In the genomic region with DNA sequence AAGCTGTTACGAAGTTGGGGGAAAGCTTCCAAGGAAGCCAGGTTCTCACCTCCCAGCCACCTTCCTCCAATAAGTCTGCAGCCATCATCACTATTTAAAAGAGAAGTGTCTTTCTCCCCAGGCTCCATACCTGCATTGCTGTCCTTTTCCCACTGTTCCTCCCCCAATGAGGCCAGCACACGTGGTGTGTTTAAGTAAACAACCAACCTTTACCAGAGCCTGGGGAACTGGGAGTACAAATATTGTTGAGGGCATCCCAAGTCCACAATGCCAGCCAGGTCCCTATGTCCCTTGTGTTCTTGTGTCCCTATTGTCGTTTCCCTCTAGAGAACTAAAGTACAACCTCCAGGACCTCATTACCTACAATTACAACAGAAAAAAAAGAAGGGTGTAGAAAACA, we compare ENCODE assay signal across 13 cellular contexts.
A peak's percentile ranks its signal among the peaks of the same experiment; 100 is the strongest.
DNase-seq lines count a peak whose midpoint lies in the region; ATAC-seq and TF ChIP-seq lines count a peak whose summit lies in the region.
"Had no signal": no experiment of that assay in that cellular context is flagged by ENCODE, and none has a peak within 500 bp of the region (broad histone marks: within the 10 kb centered on the region; RNA-seq: fewer than 3 reads in every experiment).

No MANE protein-coding gene starts in this region.

- no peak overlapping the region for H3K4me2 ChIP-seq in parathyroid adenoma (ENCODE audit: low read length)

- no peaks in the 10 kb centered on the region for H3K36me3 Mint-ChIP-seq in dendritic cell treated with granulocyte-macrophage colony-stimulating factor and Interleukin-4, amounts not matched to agents 40 ng/mL and 50 ng/mL, for 4 days (ENCODE audit: low read depth)

- ATAC-seq in GM21723 (IDR thresholded peaks at IDR 0.05; ENCODE audit: unreplicated experiment) (no peak), HG02759 (IDR thresholded peaks at IDR 0.05; ENCODE audit: unreplicated experiment) (no peak)

- H3K9me3 Mint-ChIP-seq in dendritic cell treated with granulocyte-macrophage colony-stimulating factor and Interleukin-4, amounts not matched to agents 40 ng/mL and 50 ng/mL, for 4 days: no peaks in the 10 kb centered on the region

- H3K27me3 Mint-ChIP-seq in dendritic cell treated with granulocyte-macrophage colony-stimulating factor and Interleukin-4, amounts not matched to agents 40 ng/mL and 50 ng/mL, for 4 days: no peaks in the 10 kb centered on the region

- peaks cover 88% of the 10 kb centered on the region for H3K4me1 Mint-ChIP-seq in dendritic cell treated with granulocyte-macrophage colony-stimulating factor and Interleukin-4, amounts not matched to agents 40 ng/mL and 50 ng/mL, for 4 days (ENCODE audit: low read depth)

- H3K4me1 ChIP-seq in parathyroid adenoma: peaks cover 57% of the 10 kb centered on the region

- peak overlapping the region; percentile 91 for H3K27ac ChIP-seq in parathyroid adenoma

- H3K79me2 ChIP-seq in parathyroid adenoma: peaks cover 78% of the 10 kb centered on the region

- no peak overlapping the region for H3K9ac ChIP-seq in parathyroid adenoma

- H3K27me3 ChIP-seq in parathyroid adenoma (ENCODE audit: control insufficient read depth, insufficient read depth, low read length): no peaks in the 10 kb centered on the region
- H3K27me3 ChIP-seq: vagina had no signal

- H2AFZ ChIP-seq in parathyroid adenoma: no peak overlapping the region

- no peak overlapping the region for H3K4me3 ChIP-seq in parathyroid adenoma (ENCODE audit: low read depth, low read length)
- H3K4me3 ChIP-seq: vagina had no signal

- H3K36me3 ChIP-seq in parathyroid adenoma (ENCODE audit: control insufficient read depth, insufficient read depth, low read length): no peaks in the 10 kb centered on the region
- H3K36me3 ChIP-seq: vagina had no signal

- TF ChIP-seq CTCF in parathyroid adenoma (IDR thresholded peaks at IDR 0.05): no peak

- DNase-seq in NCI-H748 (lab: John Stamatoyannopoulos, UW; ENCODE audit: unreplicated experiment): peak; percentile 9
- no peak for DNase-seq in NCI-H748 treated with DMSO at 0.1 percent for 48 hours (lab: John Stamatoyannopoulos, UW)
- DNase-seq in NCI-H510A treated with DMSO at 0.1 percent for 48 hours (lab: John Stamatoyannopoulos, UW): peak; percentile 80
- no peak for DNase-seq in SW480 (ENCODE audit: low spot score)
- DNase-seq: activated CD4-positive, alpha-beta T cell treated with anti-CD3 and anti-CD28 coated beads, Interleukin-2, amount 50 U/mL, for 48 hours; central memory CD4-positive, alpha-beta T cell; foreskin fibroblast; stimulated activated CD4-positive, alpha-beta T cell treated with anti-CD3 and anti-CD28 coated beads, Interleukin-4, amount 100 ng/mL, for 1 hour had no signal

- H3K27ac Mint-ChIP-seq in dendritic cell treated with granulocyte-macrophage colony-stimulating factor and Interleukin-4, amounts not matched to agents 40 ng/mL and 50 ng/mL, for 4 days: peak overlapping the region; percentile 70

- intact Hi-C loops in dendritic cell treated with granulocyte-macrophage colony-stimulating factor and Interleukin-4, amounts not matched to agents 40 ng/mL and 50 ng/mL, for 4 days (cut with micrococcal nuclease): no loop called here

- H3K4me3 Mint-ChIP-seq in dendritic cell treated with granulocyte-macrophage colony-stimulating factor and Interleukin-4, amounts not matched to agents 40 ng/mL and 50 ng/mL, for 4 days: no peak overlapping the region

- no peaks in the 10 kb centered on the region for H3K9me3 ChIP-seq in parathyroid adenoma (ENCODE audit: control insufficient read depth, low read length)
- H3K9me3 ChIP-seq: vagina had no signal

Comparison
In these comparisons a context has a peak if more than half of its experiments do, and no peak if none do; other contexts are left out.
1. DNase-seq: peak in NCI-H748 (single experiment) and NCI-H510A treated with DMSO at 0.1 percent for 48 hours (single experiment); none in NCI-H748 treated with DMSO at 0.1 percent for 48 hours (single experiment) and SW480 (single experiment).